8 cellular contexts compared by ENCODE assay signal in the genomic region with DNA sequence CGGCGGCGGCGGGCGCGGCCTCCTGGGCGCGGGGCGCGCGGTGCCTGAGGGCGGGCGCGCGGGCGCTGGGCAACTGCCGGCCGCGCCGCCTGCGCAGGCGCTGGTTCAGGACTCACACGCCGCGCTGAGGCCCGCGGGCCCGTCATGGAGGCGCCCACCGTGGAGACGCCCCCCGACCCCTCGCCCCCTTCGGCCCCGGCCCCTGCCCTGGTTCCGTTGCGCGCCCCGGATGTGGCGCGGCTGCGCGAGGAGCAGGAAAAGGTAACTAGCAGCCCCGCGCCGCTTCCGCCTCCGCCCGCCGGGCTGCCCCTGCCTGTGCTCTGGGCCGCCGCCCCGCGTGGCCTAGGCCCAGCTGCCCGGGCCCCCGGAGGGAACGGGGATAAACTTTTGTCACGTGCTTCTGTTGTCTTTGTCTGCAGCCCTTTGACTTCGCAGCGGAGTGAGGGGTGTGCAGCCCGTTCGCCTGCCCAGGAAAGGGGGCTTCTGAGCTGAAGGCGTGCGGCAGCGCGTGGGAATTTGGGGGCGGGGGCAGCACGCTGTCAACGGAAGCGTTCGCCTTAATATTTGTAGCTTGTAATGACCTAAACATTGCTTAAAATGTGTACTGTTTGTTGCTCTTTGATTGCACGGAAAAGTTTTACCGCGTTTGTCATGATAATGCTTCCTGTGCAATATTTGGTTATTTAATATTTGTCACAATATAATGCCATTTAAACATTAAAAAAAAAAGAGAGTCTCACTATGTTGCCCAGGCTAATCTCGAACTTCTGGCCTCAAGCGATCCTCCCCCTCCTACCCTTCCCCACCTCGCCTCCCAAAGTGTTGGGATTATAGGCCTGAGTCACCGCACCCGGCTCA. TPM values are rescaled to one million over a fixed set of nuclear protein-coding genes. Genes with fewer than 3 reads are reported as not detected.
A peak's percentile ranks its signal among the peaks of the same experiment; 100 is the strongest.
DNase-seq lines count a peak whose midpoint lies in the region; ATAC-seq and TF ChIP-seq lines count a peak whose summit lies in the region.

No MANE protein-coding gene starts in this region.

- in situ Hi-C loops in Caki2 (cut with HindIII; ENCODE audit: low pct_unique_long_range_greater_than_20kb, low sequenced_read_pairs) (loop anchor here (25.0 kb wide), 1 partner anchor 330 kb away; the partner anchor contains the start of gene POP4), transverse colon (cut with MboI; ENCODE audit: low pct_ligation_motif_present in 1 of 4, low pct_unique_long_range_greater_than_20kb in 1 of 4, low sequenced_read_pairs in 3 of 4) (no loop called here)

- H3K9me3 ChIP-seq in HUES48 (ENCODE audit: control insufficient read depth, insufficient read depth, low read length) (no peaks in the 10 kb centered on the region), RWPE2 (ENCODE audit: severe bottlenecking) (no peaks in the 10 kb centered on the region), ovary (no peaks in the 10 kb centered on the region), transverse colon (no peaks in the 10 kb centered on the region)

- H3K4me3 ChIP-seq in HUES48 (ENCODE audit: low read depth, low read length) (peak overlapping the region; percentile 96), RWPE2 (ENCODE audit: severe bottlenecking) (peak overlapping the region; percentile 100), ovary (peak overlapping the region; percentile 79), transverse colon (peak overlapping the region; percentile 59 to 93 (median 76))

- ATAC-seq in GM21390 (IDR thresholded peaks at IDR 0.05; ENCODE audit: unreplicated experiment) (peak; percentile 72), RWPE2 (ENCODE audit: low read depth) (peak; percentile 79)

- peak; percentile 32 for DNase-seq in Caki2 (ENCODE audit: low read depth)
- no peak for DNase-seq in RWPE2 (ENCODE audit: low spot score)
- peak; percentile 65 for DNase-seq in activated gamma-delta T cell (lab: John Stamatoyannopoulos, UW)
- DNase-seq in germinal center (ENCODE audit: low spot score) = peak; percentile 84
- peak; percentile 37 to 75 (median 60) for DNase-seq in ovary
- DNase-seq in transverse colon = peak; percentile 77

- intact Hi-C loops in ovary (cut with DNase I) = no loop called here
- intact Hi-C loops in transverse colon (cut with DNase I; ENCODE audit: low total_unique reads) = no loop called here

- TF ChIP-seq EP300 in ovary (IDR thresholded peaks at IDR 0.05) = no peak
- TF ChIP-seq EP300 in transverse colon (IDR thresholded peaks at IDR 0.05; ENCODE audit: low read depth) = no peak

- H3K27me3 ChIP-seq in HUES48 (ENCODE audit: control insufficient read depth, insufficient read depth, low read length) = peaks cover 12% of the 10 kb centered on the region
- no peaks in the 10 kb centered on the region for H3K27me3 ChIP-seq in RWPE2 (ENCODE audit: insufficient read depth, poor library complexity, severe bottlenecking)
- no peaks in the 10 kb centered on the region for H3K27me3 ChIP-seq in ovary
- H3K27me3 ChIP-seq in transverse colon = no peaks in the 10 kb centered on the region

- no peaks in the 10 kb centered on the region for H3K36me3 ChIP-seq in HUES48 (ENCODE audit: control insufficient read depth, insufficient read depth, low read length)
- peaks cover 10% of the 10 kb centered on the region for H3K36me3 ChIP-seq in RWPE2 (ENCODE audit: low read depth)
- H3K36me3 ChIP-seq in ovary = no peaks in the 10 kb centered on the region
- H3K36me3 ChIP-seq in transverse colon = no peaks in the 10 kb centered on the region

- peak overlapping the region; percentile 92 for H3K9ac ChIP-seq in HUES48 (ENCODE audit: low read depth, low read length)

- H3K4me1 ChIP-seq in HUES48 (ENCODE audit: control insufficient read depth, insufficient read depth, low read length) = peaks cover 10% of the 10 kb centered on the region; the same call in 1 of the 2 replicates
- H3K4me1 ChIP-seq in RWPE2 (ENCODE audit: insufficient read depth, poor library complexity, severe bottlenecking) = peaks cover 27% of the 10 kb centered on the region
- peaks cover 2% of the 10 kb centered on the region for H3K4me1 ChIP-seq in ovary (ENCODE audit: insufficient read depth)
- peaks cover 0 to 51% (median 24%) of the 10 kb centered on the region in 4 donors for H3K4me1 ChIP-seq in transverse colon

- 1 to 2% (median 1%) methylated on average over 40 to 79 of the region's 79 CpGs for WGBS in ovary, 3 donors
- 2 to 8% methylated on average over 14 to 43 of the region's 79 CpGs for WGBS in transverse colon (ENCODE audit: low coverage in 1 of 2), 2 donors

- H3K27ac ChIP-seq in HUES48 (ENCODE audit: low read depth, low read length) (peak overlapping the region; percentile 75), RWPE2 (ENCODE audit: poor library complexity, severe bottlenecking) (peak overlapping the region; percentile 54), ovary (peak overlapping the region in 1 of 2 donors; percentile 47), transverse colon (peak overlapping the region; percentile 61 to 90 (median 85))

- TF ChIP-seq CTCF in RWPE2 (IDR thresholded peaks at IDR 0.05; ENCODE audit: poor library complexity, severe bottlenecking) (no peak), ovary (IDR thresholded peaks at IDR 0.05) (no peak), transverse colon (IDR thresholded peaks at IDR 0.05) (peak; percentile 7 to 39 (median 15))

- TF ChIP-seq POLR2A in ovary (IDR thresholded peaks at IDR 0.05) = no peak
- no peak for TF ChIP-seq POLR2A in transverse colon (IDR thresholded peaks at IDR 0.05)

RNA-seq across cellular contexts. Expression of gene URI1, which starts 0.6 kb away (rescaled TPM):
- total RNA-seq in Caki2 (2014; rRNA removed; shearing (Covaris generic); ENCODE audit: low replicate concordance) = 47.4 and 68.7 TPM in 2 replicates
- total RNA-seq in ovary (10 to 100 TPM; 41.2 to 90.0 (median 67.8) TPM), transverse colon (100 to 1,000 TPM in 1 of 4 donors, 10 to 100 TPM in 3; 28.1 to 146 (median 48.0) TPM)
- polyA plus RNA-seq in ovary = 10 to 100 TPM; 39.8 to 62.4 TPM

Comparison
In these comparisons a context has a peak if more than half of its experiments do, and no peak if none do; other contexts are left out.
1. CTCF ChIP-seq: peak in transverse colon (5 of 5); none in RWPE2 (single experiment) and ovary (0 of 3).
2. Peak in every context shown above with its lines, with median percentiles within 50 percentile points of each other: H3K4me3 ChIP-seq.